Comparison of ENCODE assay signal across 8 cellular contexts in the genomic region with DNA sequence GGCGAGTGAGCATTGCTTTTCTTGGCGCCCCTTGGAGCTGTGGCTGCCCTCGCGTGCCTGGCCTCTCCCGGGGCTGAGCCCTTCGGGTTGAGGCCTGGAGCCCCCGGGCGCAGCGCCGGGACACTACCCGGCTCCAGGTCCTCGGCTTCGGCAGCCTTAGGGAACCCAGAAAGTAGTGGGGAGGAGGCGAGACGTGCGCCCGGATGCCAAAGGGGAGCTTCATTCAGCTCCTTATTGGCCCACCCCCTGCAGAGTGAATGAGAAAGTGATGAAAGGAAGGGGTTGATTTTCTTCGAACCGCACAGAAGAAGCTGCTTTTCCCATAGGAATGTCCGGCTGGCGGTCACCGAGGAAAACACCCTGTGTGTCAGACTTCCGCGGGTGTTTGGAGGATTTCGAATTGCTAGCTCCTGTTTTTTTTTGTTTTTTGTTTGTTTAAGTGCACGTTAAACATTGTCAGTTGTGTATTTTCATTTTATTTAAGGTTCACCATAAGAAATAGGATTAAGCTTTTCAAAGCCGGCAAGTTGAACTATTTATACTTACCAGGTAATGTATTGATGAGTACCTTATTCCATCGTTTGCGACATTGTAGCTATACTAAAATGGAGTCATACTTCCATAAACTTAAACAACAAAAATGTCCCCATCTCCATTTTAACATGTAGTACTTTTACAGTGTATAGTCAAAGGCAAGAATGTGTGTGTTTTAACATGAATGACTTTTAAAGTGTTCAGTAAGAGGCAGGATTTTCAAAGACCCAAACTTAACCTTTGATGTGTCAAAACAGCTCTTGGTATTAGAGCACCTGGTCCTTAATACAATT. TPM values are rescaled to one million over a fixed set of nuclear protein-coding genes. Genes with fewer than 3 reads are reported as not detected.
A peak's percentile ranks its signal among the peaks of the same experiment; 100 is the strongest.
DNase-seq lines count a peak whose midpoint lies in the region; ATAC-seq and TF ChIP-seq lines count a peak whose summit lies in the region.

No MANE protein-coding gene starts in this region.

- dilution Hi-C loops in IMR-90 (cut with HindIII; ENCODE audit: low sequenced_read_pairs, unreplicated experiment) = no loop called here

- peak overlapping the region; percentile 92 for H3K9ac ChIP-seq in IMR-90 (ENCODE audit: low read depth, low read length)
- H3K9ac ChIP-seq in muscle layer of colon (ENCODE audit: low read length) = peak overlapping the region; percentile 63

- peak overlapping the region; percentile 90 for H3K4me2 ChIP-seq in IMR-90 (ENCODE audit: low read depth, low read length)

- in situ Hi-C loops in IMR-90 (cut with MboI; ENCODE audit: low sequenced_read_pairs) = no loop called here

- peak overlapping the region; percentile 94 for H2AFZ ChIP-seq in IMR-90 (replicated peaks; ENCODE audit: low read length, poor library complexity)

- H4K5ac ChIP-seq in IMR-90 (ENCODE audit: low read depth, low read length) = peak overlapping the region; percentile 93

- POLR2A ChIA-PET in IMR-90 (lab: Charles Lee; ENCODE audit: unreplicated experiment) = interaction anchor here (0.6 to 1.8 kb wide), 10 partner anchors 9 to 124 kb away, joined by 3 to 11 read pairs (median 4); a partner anchor contains a TSS

- peak overlapping the region; percentile 94 for H2BK5ac ChIP-seq in IMR-90 (ENCODE audit: low read depth, low read length, poor library complexity, severe bottlenecking)

- 0% methylated on average over 4 of the region's 29 CpGs; no CpG with 5 or more reads in 1 of the 2 experiments for WGBS in IMR-90 (ENCODE audit: extremely low coverage in 2 of 2, insufficient read length in 1 of 2), 2 experiments

- H3K27me3 ChIP-seq in IMR-90 (ENCODE audit: control insufficient read depth, insufficient read depth, low read length) (no peaks in the 10 kb centered on the region), muscle layer of colon (ENCODE audit: control insufficient read depth in 1 of 2, insufficient read depth in 2 of 2, low read length in 2 of 2) (no peaks in the 10 kb centered on the region)

- TF ChIP-seq CTCF in IMR-90 (conservative IDR thresholded peaks at IDR 0.05; ENCODE audit: low read depth, low read length) = no peak
- no peak for TF ChIP-seq CTCF in epithelial cell of proximal tubule (conservative IDR thresholded peaks at IDR 0.05; ENCODE audit: low read depth, low read length)

- H3K36me3 ChIP-seq in IMR-90 (ENCODE audit: control insufficient read depth, insufficient read depth, low read length) (peaks cover 21% of the 10 kb centered on the region), muscle layer of colon (ENCODE audit: insufficient read depth, low read length) (peaks cover 25% of the 10 kb centered on the region)

- peak overlapping the region; percentile 53 for H2BK20ac ChIP-seq in IMR-90 (ENCODE audit: low read depth, low read length)

- peaks cover 40% of the 10 kb centered on the region for H4K20me1 ChIP-seq in IMR-90 (ENCODE audit: insufficient read depth, low read length)

- DNase-seq in DMS 273 (lab: John Stamatoyannopoulos, UW; ENCODE audit: unreplicated experiment) (peak; percentile 70), DMS 273 treated with DMSO at 0.1 percent for 48 hours (lab: John Stamatoyannopoulos, UW) (no peak), IMR-90 (peak; percentile 80), epithelial cell of proximal tubule (ENCODE audit: low read depth) (no peak)

- H3K9me1 ChIP-seq in IMR-90 (ENCODE audit: insufficient read depth, low read length) = no peaks in the 10 kb centered on the region

- H3K9me3 ChIP-seq in IMR-90 (ENCODE audit: control insufficient read depth, insufficient read depth, low read length) (no peaks in the 10 kb centered on the region), muscle layer of colon (ENCODE audit: low read length) (no peaks in the 10 kb centered on the region)

- H3K14ac ChIP-seq in IMR-90 (replicated peaks; ENCODE audit: low read depth, low read length) = peak overlapping the region; percentile 99

- intact Hi-C loops in IMR-90 (cut with micrococcal nuclease) = loop anchor here (1.0 to 5.0 kb wide), 2 partner anchors 49 to 213 kb away; a partner anchor contains a TSS

- H3K18ac ChIP-seq in IMR-90 (ENCODE audit: low read depth, low read length) = peak overlapping the region; percentile 90

- H4K8ac ChIP-seq in IMR-90 (ENCODE audit: low read depth in 2 of 2, low read length in 2 of 2) = peak overlapping the region; percentile 51 to 97

- CTCF ChIA-PET in IMR-90 (lab: Yijun Ruan, JAX) = interaction anchor here (0.6 kb wide), 2 partner anchors 15 to 61 kb away, joined by 3 to 4 read pairs; no protein-coding TSS in a partner anchor

- H3K4ac ChIP-seq in IMR-90 (ENCODE audit: low read depth, low read length) = peak overlapping the region; percentile 99

- peak overlapping the region; percentile 99 for H3K23ac ChIP-seq in IMR-90 (ENCODE audit: low read depth, low read length)

- peaks cover 11 to 28% of the 10 kb centered on the region in 2 experiments for H3K79me1 ChIP-seq in IMR-90 (ENCODE audit: low read depth in 1 of 2, low read length in 2 of 2)

- H3K4me1 ChIP-seq in IMR-90 (ENCODE audit: control insufficient read depth, insufficient read depth, low read length) (peaks cover 4% of the 10 kb centered on the region), muscle layer of colon (ENCODE audit: insufficient read depth, low read length) (peaks cover 31% of the 10 kb centered on the region)

- peak; percentile 12 for ATAC-seq in GM21529 (IDR thresholded peaks at IDR 0.05; ENCODE audit: unreplicated experiment)
- peak; percentile 33 for ATAC-seq in IMR-90 (ENCODE audit: low read depth)
- ATAC-seq in activated CD4-positive, CD25-positive, alpha-beta regulatory T cell treated with anti-CD3 and anti-CD28 coated beads, Interleukin-2, amount 50 U/mL, for 24 hours = peak; percentile 3 to 7

- peak overlapping the region; percentile 96 for H2AK9ac ChIP-seq in IMR-90 (replicated peaks; ENCODE audit: low read depth, low read length, poor library complexity)

- no peak for TF ChIP-seq RAD21 in IMR-90 (IDR thresholded peaks at IDR 0.05; ENCODE audit: low read length)

- peak overlapping the region; percentile 97 for H3K56ac ChIP-seq in IMR-90 (ENCODE audit: extremely low read depth, insufficient read depth, low read length)

- peak overlapping the region; percentile 97 for H4K91ac ChIP-seq in IMR-90 (ENCODE audit: insufficient read depth, low read depth, low read length)

- H2BK15ac ChIP-seq in IMR-90 (ENCODE audit: low read depth, low read length) = peak overlapping the region; percentile 57; the same call in 1 of the 3 replicates

- peak overlapping the region; percentile 95 for H2AK5ac ChIP-seq in IMR-90 (ENCODE audit: low read depth, low read length)

- peak overlapping the region; percentile 91 for H2BK120ac ChIP-seq in IMR-90 (ENCODE audit: low read depth, low read length)

- no peak for TF ChIP-seq POLR2A in IMR-90 (IDR thresholded peaks at IDR 0.05; ENCODE audit: low read depth, low read length)

- H3K4me3 ChIP-seq in IMR-90 (ENCODE audit: insufficient read depth, low read depth, low read length) (peak overlapping the region; percentile 53), epithelial cell of proximal tubule (ENCODE audit: low read depth, low read length) (peak overlapping the region; percentile 83), muscle layer of colon (ENCODE audit: low read depth in 1 of 2, low read length in 2 of 2) (peak overlapping the region; percentile 93)

- H3K27ac ChIP-seq in IMR-90 (ENCODE audit: insufficient read depth, low read length) (peak overlapping the region; percentile 94), muscle layer of colon (ENCODE audit: low read depth, low read length) (peak overlapping the region; percentile 100), temporal lobe (ENCODE audit: low read depth, low read length) (peak overlapping the region; percentile 99)

- TSS peak; percentile 59 for BruUV-seq in IMR-90 (replicated peaks; lab: Mats Ljungman, UMichigan)

TF ChIP-seq in IMR-90, 13 proteins besides CTCF, POLR2A, EP300 and RAD21:
- TF ChIP-seq CHD1 (IDR thresholded peaks at IDR 0.05; ENCODE audit: low read depth, low read length) (0 out of 2 replicates have a peak, but pooled peaks have one; percentile 26), CEBPB (IDR thresholded peaks at IDR 0.05; ENCODE audit: low read depth, low read length) (0 out of 2 replicates have a peak, but pooled peaks have one; percentile 11)
- TF ChIP-seq, protein P1, sequence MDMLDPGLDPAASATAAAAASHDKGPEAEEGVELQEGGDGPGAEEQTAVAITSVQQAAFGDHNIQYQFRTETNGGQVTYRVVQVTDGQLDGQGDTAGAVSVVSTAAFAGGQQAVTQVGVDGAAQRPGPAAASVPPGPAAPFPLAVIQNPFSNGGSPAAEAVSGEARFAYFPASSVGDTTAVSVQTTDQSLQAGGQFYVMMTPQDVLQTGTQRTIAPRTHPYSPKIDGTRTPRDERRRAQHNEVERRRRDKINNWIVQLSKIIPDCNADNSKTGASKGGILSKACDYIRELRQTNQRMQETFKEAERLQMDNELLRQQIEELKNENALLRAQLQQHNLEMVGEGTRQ (IDR thresholded peaks at IDR 0.05; ENCODE audit: low read depth, low read length) = no peak
TF ChIP-seq in IMR-90: peak in this region for 2.

RNA-seq across cellular contexts. Expression of a gene that starts 0.9 kb away (rescaled TPM):
- total RNA-seq in IMR-90 (2012; rRNA removed) = 1,144 and 1,216 TPM in 2 replicates
- polyA plus RNA-seq in IMR-90 (2012; rRNA removed) = 439 and 492 TPM in 2 replicates
- polyA plus RNA-seq in IMR-90 (2012; cell fraction: cytosol; rRNA removed) = 108 and 148 TPM in 2 replicates
- 62.0 and 539 TPM in 2 replicates for polyA plus RNA-seq in IMR-90 (2012; cell fraction: nucleus; rRNA removed; ENCODE audit: low replicate concordance)
- 528 and 712 TPM in 2 replicates for total RNA-seq in epithelial cell of proximal tubule
- 870 TPM for total RNA-seq in temporal lobe

RNA-seq across cellular contexts. Expression of a gene that starts 48.3 kb away (rescaled TPM):
- total RNA-seq in IMR-90 (2012; rRNA removed) (30.8 and 35.6 TPM in 2 replicates), epithelial cell of proximal tubule (17.5 and 19.8 TPM in 2 replicates), temporal lobe (61.7 TPM)
- 26.1 and 28.2 TPM in 2 replicates for polyA plus RNA-seq in IMR-90 (2012; rRNA removed)
- 2.9 and 6.5 TPM in 2 replicates for polyA plus RNA-seq in IMR-90 (2012; cell fraction: cytosol; rRNA removed)
- polyA plus RNA-seq in IMR-90 (2012; cell fraction: nucleus; rRNA removed; ENCODE audit: low replicate concordance) = 9.6 and 84.5 TPM in 2 replicates

RNA-seq across cellular contexts. Expression of a gene that starts 58.5 kb away (rescaled TPM):
- total RNA-seq in IMR-90 (2012; rRNA removed) (37.1 and 38.3 TPM in 2 replicates), epithelial cell of proximal tubule (20.5 and 25.0 TPM in 2 replicates), temporal lobe (31.2 TPM)
- 14.4 and 16.8 TPM in 2 replicates for polyA plus RNA-seq in IMR-90 (2012; rRNA removed)
- 3.8 and 5.1 TPM in 2 replicates for polyA plus RNA-seq in IMR-90 (2012; cell fraction: cytosol; rRNA removed)
- polyA plus RNA-seq in IMR-90 (2012; cell fraction: nucleus; rRNA removed; ENCODE audit: low replicate concordance) = 2.1 and 10.6 TPM in 2 replicates

Comparison
In these comparisons a context has a peak if more than half of its experiments do, and no peak if none do; other contexts are left out.
1. DNase-seq: peak in DMS 273 (single experiment) and IMR-90 (single experiment); none in DMS 273 treated with DMSO at 0.1 percent for 48 hours (single experiment) and epithelial cell of proximal tubule (single experiment).
2. Peak in every context shown above with its lines, with median percentiles within 50 percentile points of each other: ATAC-seq, H3K27ac ChIP-seq and H3K4me3 ChIP-seq.